Comparison of ENCODE assay signal across 9 cellular contexts in genomic region chr1:231040800-231041704, GRCh38. TPM values are rescaled to one million over a fixed set of nuclear protein-coding genes. Genes with fewer than 3 reads are reported as not detected.
DNase-seq lines count a peak whose midpoint lies in the region; ATAC-seq and TF ChIP-seq lines count a peak whose summit lies in the region.
"Had no signal": no experiment of that assay in that cellular context is flagged by ENCODE, and none has a peak within 500 bp of the region (broad histone marks: within the 10 kb centered on the region; RNA-seq: fewer than 3 reads in every experiment).

No MANE protein-coding gene starts in this region.

- CTCF ChIA-PET in BJ (lab: Yijun Ruan, JAX): interaction anchor here (0.6 to 1.4 kb wide), 5 partner anchors 9 to 201 kb away, joined by 3 to 4 read pairs (median 3); no protein-coding TSS in a partner anchor

- peak overlapping the region; percentile 93 for H3K4me2 ChIP-seq in OCI-LY3 (ENCODE audit: low read length)

- ATAC-seq in GM18909 (IDR thresholded peaks at IDR 0.05; ENCODE audit: poor library complexity, unreplicated experiment): no peak
- ATAC-seq in GM19395 (IDR thresholded peaks at IDR 0.05; ENCODE audit: unreplicated experiment): no peak

- peak overlapping the region; percentile 81 for H3K4me3 ChIP-seq in BJ (ENCODE audit: low read depth, low read length)
- H3K4me3 ChIP-seq in OCI-LY3 (ENCODE audit: low read length): peak overlapping the region; percentile 88
- H3K4me3 ChIP-seq in ectodermal cell (ENCODE audit: insufficient read depth, low read depth, low read length): peak overlapping the region; percentile 67
- peak overlapping the region; percentile 50 for H3K4me3 ChIP-seq in mucosa of stomach (ENCODE audit: low read length)

- H3K27ac ChIP-seq in OCI-LY3 (ENCODE audit: low read length) (no peak overlapping the region), ectodermal cell (ENCODE audit: insufficient read depth, low read depth, low read length, poor library complexity, severe bottlenecking) (no peak overlapping the region)

- POLR2A ChIA-PET in BJ (lab: Charles Lee): no interaction called here

- DNase-seq in BJ (ENCODE audit: low read depth): no peak
- DNase-seq in A172 (ENCODE audit: low spot score): no peak
- DNase-seq in activated CD4-positive, alpha-beta T cell treated with anti-CD3 and anti-CD28 coated beads for 1 hour: no peak
- DNase-seq: amniotic stem cell had no signal

- H3K27me3 ChIP-seq in BJ (ENCODE audit: control insufficient read depth, insufficient read depth, low read length) (peaks cover 7% of the 10 kb centered on the region), OCI-LY3 (ENCODE audit: low read depth, low read length) (peaks cover 26% of the 10 kb centered on the region), ectodermal cell (ENCODE audit: control insufficient read depth, insufficient read depth, low read length, poor library complexity, severe bottlenecking) (peaks cover 85% of the 10 kb centered on the region), mucosa of stomach (ENCODE audit: control insufficient read depth, insufficient read depth, low read length) (peaks cover 37% of the 10 kb centered on the region)

- peaks cover 29% of the 10 kb centered on the region for H3K79me2 ChIP-seq in OCI-LY3 (ENCODE audit: low read length)

- peaks cover 16% of the 10 kb centered on the region for H3K4me1 ChIP-seq in OCI-LY3 (ENCODE audit: low read length)
- peaks cover 5% of the 10 kb centered on the region for H3K4me1 ChIP-seq in ectodermal cell (ENCODE audit: control insufficient read depth, insufficient read depth, low read length)
- peaks cover 17% of the 10 kb centered on the region for H3K4me1 ChIP-seq in mucosa of stomach (ENCODE audit: control insufficient read depth, insufficient read depth, low read length)

- H3K36me3 ChIP-seq in BJ (ENCODE audit: control insufficient read depth, insufficient read depth, low read length) (no peaks in the 10 kb centered on the region), OCI-LY3 (replicated peaks; ENCODE audit: low read depth, low read length) (peaks cover 3% of the 10 kb centered on the region), ectodermal cell (ENCODE audit: control insufficient read depth, insufficient read depth, low read length) (no peaks in the 10 kb centered on the region), mucosa of stomach (ENCODE audit: control insufficient read depth, insufficient read depth, low read length) (no peaks in the 10 kb centered on the region)

- H4K20me1 ChIP-seq in OCI-LY3 (ENCODE audit: insufficient read depth, low read length): peaks cover 12% of the 10 kb centered on the region

- peak overlapping the region; percentile 99 for H2AFZ ChIP-seq in OCI-LY3 (ENCODE audit: low read depth, low read length)

- peak overlapping the region; percentile 86 for H3K9ac ChIP-seq in OCI-LY3 (ENCODE audit: low read length)
- peak overlapping the region; percentile 28 for H3K9ac ChIP-seq in mucosa of stomach (ENCODE audit: low read length)

- WGBS in ectodermal cell, 2 experiments: 20% methylated on average over 37 of the region's 37 CpGs

- TF ChIP-seq CTCF in BJ (IDR thresholded peaks at IDR 0.05; ENCODE audit: insufficient read depth, low read depth, low read length): no peak
- no peak for TF ChIP-seq CTCF in OCI-LY3 (IDR thresholded peaks at IDR 0.05; ENCODE audit: low read depth, low read length)

- no peaks in the 10 kb centered on the region; the same call in 1 of the 2 replicates for H3K9me3 ChIP-seq in OCI-LY3 (ENCODE audit: insufficient read depth, low read length)
- no peaks in the 10 kb centered on the region for H3K9me3 ChIP-seq in ectodermal cell (ENCODE audit: control insufficient read depth, low read length)
- H3K9me3 ChIP-seq in mucosa of stomach (ENCODE audit: control insufficient read depth, low read length): no peaks in the 10 kb centered on the region

RNA-seq across cellular contexts. Expression of gene FAM89A, which starts 1.0 kb away (rescaled TPM):
- polyA plus RNA-seq in BJ (2011; rRNA removed): 15.0 and 15.6 TPM in 2 replicates
- 3.2 and 6.5 TPM in 2 replicates for polyA minus RNA-seq in BJ (2011; rRNA and poly(A)+ RNA removed)
- polyA plus RNA-seq in ectodermal cell (2013, experiment 1 of 4): 2.7 TPM
- 3.6 TPM for polyA plus RNA-seq in ectodermal cell (2013, experiment 2 of 4)
- 5.2 TPM for polyA plus RNA-seq in ectodermal cell (2013, experiment 3 of 4)
- 5.8 TPM for polyA plus RNA-seq in ectodermal cell (2013, experiment 4 of 4)
- total RNA-seq in A172 (2014; rRNA removed; shearing (Covaris generic)): 17.0 and 17.9 TPM in 2 replicates
